Comparison of ENCODE assay signal across 8 cellular contexts in the genomic region with DNA sequence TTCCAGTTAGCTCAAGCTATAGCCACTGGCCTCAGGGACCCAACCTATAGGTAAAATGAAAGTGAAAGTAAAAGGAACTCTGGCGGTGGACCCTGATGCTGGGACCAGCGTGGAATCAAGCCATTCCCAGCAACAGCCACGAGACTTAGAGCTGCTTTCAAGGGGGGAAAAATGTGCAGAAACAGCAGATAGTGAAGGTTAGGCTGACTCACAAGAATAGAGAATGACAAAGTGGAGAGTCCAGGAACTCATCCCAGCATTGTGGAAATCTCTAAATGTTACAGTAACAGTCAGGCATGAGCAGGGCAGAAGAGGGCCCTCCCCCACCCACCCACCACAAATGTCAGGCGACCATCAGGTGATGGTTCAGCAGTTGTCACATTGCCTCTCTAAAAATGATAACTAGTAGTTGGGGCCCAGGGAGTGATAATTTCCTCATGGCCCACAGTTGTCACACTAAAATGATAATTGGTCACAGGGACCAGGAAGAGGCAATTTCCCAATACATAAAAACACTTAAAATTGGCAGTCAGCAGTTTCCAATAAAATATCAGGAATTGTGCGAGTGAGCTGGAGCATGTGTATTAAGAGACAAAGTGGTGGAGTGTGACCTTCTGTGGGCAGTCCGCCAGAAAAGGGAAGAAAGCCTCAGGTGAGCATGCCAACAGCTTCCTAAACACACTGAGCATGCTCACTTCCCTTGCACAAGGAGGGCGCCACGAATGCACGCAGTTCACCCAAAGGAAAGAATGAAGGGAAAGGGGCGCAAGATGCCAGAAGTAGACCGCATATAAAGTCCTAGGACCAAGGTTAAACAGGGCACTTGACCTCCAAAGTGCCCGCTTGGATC.
DNase-seq lines count a peak whose midpoint lies in the region; FAIRE-seq and TF ChIP-seq lines count a peak whose summit lies in the region.

No MANE protein-coding gene starts in this region.

- H2BK15ac ChIP-seq in H1 (ENCODE audit: low read length) = no peak overlapping the region

- no peak overlapping the region; the same call in 1 of the 2 replicates for H4K8ac ChIP-seq in H1 (ENCODE audit: extremely low read depth, insufficient read depth, low read length)

- no peaks in the 10 kb centered on the region for H3K79me2 ChIP-seq in H1 (ENCODE audit: control insufficient read depth in 1 of 2, insufficient read depth in 2 of 2, low read length in 2 of 2)

- no peak for TF ChIP-seq RAD21 in H1 (IDR thresholded peaks at IDR 0.05 in 1 of 2, conservative IDR thresholded peaks at IDR 0.05 in 1 of 2; ENCODE audit: low read depth in 2 of 2, low read length in 2 of 2)

- no peak overlapping the region for H3K14ac ChIP-seq in H1 (ENCODE audit: insufficient read length)

- DNase-seq in AG10803 (ENCODE audit: low read depth) (peak; percentile 11), H4 (ENCODE audit: low spot score) (peak; percentile 61), RKO (ENCODE audit: low spot score) (peak; percentile 53), H1 (ENCODE audit: low read depth in 1 of 2, low spot score in 2 of 2) (no peak), small intestine (peak; percentile 67), posterior cingulate gyrus (no peak), endothelial cell (ENCODE audit: low spot score) (no peak)
- no peak for DNase-seq in activated CD8-positive, alpha-beta memory T cell treated with anti-CD3 and anti-CD28 coated beads, Interleukin-2, amount 50 U/mL, for 48 hours

- H3K36me3 Mint-ChIP-seq in endothelial cell (ENCODE audit: low read depth, unreplicated experiment) = no peaks in the 10 kb centered on the region

- H3K9me3 ChIP-seq in H1 (ENCODE audit: insufficient read depth in 2 of 2, low read depth in 1 of 2, low read length in 1 of 2) (no peaks in the 10 kb centered on the region), small intestine (ENCODE audit: control insufficient read depth, low read depth) (no peaks in the 10 kb centered on the region)

- H3K4me3 Mint-ChIP-seq in endothelial cell (ENCODE audit: unreplicated experiment) = no peak overlapping the region

- no peak overlapping the region for H3K4me2 ChIP-seq in H1 (ENCODE audit: insufficient read depth in 1 of 2, low read depth in 2 of 2, low read length in 2 of 2)

- H3K23me2 ChIP-seq in H1 (ENCODE audit: low read depth, low read length) = no peaks in the 10 kb centered on the region

- H3K4me3 ChIP-seq in AG10803 (ENCODE audit: low read length) (peak overlapping the region; percentile 21), H1 (ENCODE audit: extremely low read depth in 1 of 4, insufficient read depth in 2 of 4, low read depth in 3 of 4, low read length in 4 of 4) (no peak overlapping the region), small intestine (ENCODE audit: low read depth in 1 of 2, low read length in 2 of 2) (peak overlapping the region in 1 of 2 donors; percentile 18)

- H2AK5ac ChIP-seq in H1 (ENCODE audit: low read depth, low read length) = no peak overlapping the region

- H3K79me1 ChIP-seq in H1 (ENCODE audit: low read depth, low read length) = no peaks in the 10 kb centered on the region

- no peak overlapping the region for H3K18ac ChIP-seq in H1 (ENCODE audit: extremely low read depth, low read length)

- H3K27me3 Mint-ChIP-seq in endothelial cell (ENCODE audit: unreplicated experiment) = no peaks in the 10 kb centered on the region

- FAIRE-seq in H1 (lab: Jason Lieb, UNC) = no peak
- no peak for FAIRE-seq in small intestine (lab: Jason Lieb, UNC)

- H4K20me1 ChIP-seq in H1 (replicated peaks in 1 of 2; ENCODE audit: control insufficient read depth in 1 of 2, insufficient read depth in 2 of 2, low read length in 2 of 2) = no peaks in the 10 kb centered on the region

- H2BK120ac ChIP-seq in H1 (replicated peaks; ENCODE audit: low read depth, low read length) = no peak overlapping the region

- no peaks in the 10 kb centered on the region for H3K9me3 Mint-ChIP-seq in endothelial cell (ENCODE audit: unreplicated experiment)

- TF ChIP-seq EP300 in H1 (IDR thresholded peaks at IDR 0.05; ENCODE audit: borderline replicate concordance in 1 of 2, low read depth in 2 of 2, low read length in 2 of 2) = no peak

- peak overlapping the region; percentile 74 for H2AFZ ChIP-seq in H1 (ENCODE audit: low read length)

- intact Hi-C loops in posterior cingulate gyrus (cut with DNase I) = no loop called here

- H3K4me1 ChIP-seq in H1 (replicated peaks in 1 of 4; ENCODE audit: control insufficient read depth in 3 of 4, insufficient read depth in 4 of 4, low read length in 3 of 4) (no peaks in the 10 kb centered on the region), small intestine (ENCODE audit: control insufficient read depth in 2 of 2, insufficient read depth in 1 of 2, low read depth in 1 of 2, low read length in 1 of 2) (peaks cover 0 to 6% of the 10 kb centered on the region in 2 donors)

- no peak overlapping the region for H2BK20ac ChIP-seq in H1 (ENCODE audit: low read length)

- TF ChIP-seq CTCF in AG10803 (conservative IDR thresholded peaks at IDR 0.05; ENCODE audit: low read length) (no peak), H1 (IDR thresholded peaks at IDR 0.05; ENCODE audit: control extremely low read depth in 1 of 3, insufficient read depth in 1 of 3, low read depth in 1 of 3, low read length in 3 of 3) (no peak), endothelial cell (IDR thresholded peaks at IDR 0.05; ENCODE audit: unreplicated experiment) (no peak)

- POLR2A ChIA-PET in H1 (lab: Charles Lee; ENCODE audit: partially characterized antibody) = no interaction called here

- H3K27ac Mint-ChIP-seq in endothelial cell (ENCODE audit: unreplicated experiment) = no peak overlapping the region

- CTCF ChIA-PET in H1 (lab: Charles Lee; ENCODE audit: partially characterized antibody) = interaction anchor here (0.5 to 1.2 kb wide), 2 partner anchors 222 to 358 kb away, joined by 3 read pairs; no protein-coding TSS in a partner anchor

- no peak overlapping the region for H3K9ac ChIP-seq in H1 (replicated peaks in 1 of 4; ENCODE audit: extremely low read depth in 1 of 4, low read depth in 3 of 4, low read length in 3 of 4)

- H3K4me1 Mint-ChIP-seq in endothelial cell (ENCODE audit: unreplicated experiment) = no peaks in the 10 kb centered on the region

- H3K4ac ChIP-seq in H1 (replicated peaks; ENCODE audit: insufficient read length, low read depth, low read length) = no peak overlapping the region

- H3K23ac ChIP-seq in H1 (ENCODE audit: insufficient read length) = no peak overlapping the region

- no peak overlapping the region for H4K5ac ChIP-seq in H1 (ENCODE audit: insufficient read length, low read depth, low read length)

- H4K91ac ChIP-seq in H1 (replicated peaks; ENCODE audit: insufficient read length, low read length) = no peak overlapping the region

- WGBS in H1 (ENCODE audit: extremely low coverage in 1 of 2, insufficient coverage in 1 of 2, insufficient read length in 1 of 2, insufficient replicate concordance in 2 of 2, low coverage in 1 of 2, low lambda C conversion rate in 2 of 2, missing lambda C conversion rate in 1 of 2), 2 experiments = 88% methylated on average over 12 of the region's 12 CpGs; no CpG with 5 or more reads in 1 of the 2 experiments
- 70 to 75% (median 72%) methylated on average over 12 of the region's 12 CpGs for WGBS in small intestine, 3 donors

- no peak overlapping the region for H2BK5ac ChIP-seq in H1 (ENCODE audit: low read depth, low read length)

- H3K36me3 ChIP-seq in H1 (ENCODE audit: control insufficient read depth in 2 of 4, insufficient read depth in 4 of 4, low read length in 3 of 4) (no peaks in the 10 kb centered on the region), small intestine (ENCODE audit: control insufficient read depth in 2 of 2, insufficient read depth in 2 of 2, low read length in 2 of 2) (no peaks in the 10 kb centered on the region)

- no peak overlapping the region for H3K27ac ChIP-seq in H1 (ENCODE audit: low read depth, low read length)
- H3K27ac ChIP-seq in small intestine (ENCODE audit: low read depth in 1 of 2, low read length in 1 of 2) = no peak overlapping the region

- no peaks in the 10 kb centered on the region for H3K27me3 ChIP-seq in H1 (replicated peaks in 1 of 4; ENCODE audit: control insufficient read depth in 3 of 4, extremely low read depth in 1 of 4, insufficient read depth in 3 of 4, low read length in 3 of 4)
- no peaks in the 10 kb centered on the region for H3K27me3 ChIP-seq in small intestine (ENCODE audit: control insufficient read depth in 2 of 2, insufficient read depth in 2 of 2, low read length in 2 of 2)

- H2BK12ac ChIP-seq in H1 (ENCODE audit: low read depth, low read length) = no peak overlapping the region

- no peak for TF ChIP-seq POLR2A in H1 (IDR thresholded peaks at IDR 0.05; ENCODE audit: control extremely low read depth in 1 of 2, low read depth in 2 of 2, low read length in 2 of 2)

- no peak overlapping the region for H3K56ac ChIP-seq in H1 (replicated peaks; ENCODE audit: insufficient read length, low read depth, low read length)

TF ChIP-seq in H1, 55 proteins besides CTCF, POLR2A, EP300 and RAD21:
- TF ChIP-seq, protein P1, sequence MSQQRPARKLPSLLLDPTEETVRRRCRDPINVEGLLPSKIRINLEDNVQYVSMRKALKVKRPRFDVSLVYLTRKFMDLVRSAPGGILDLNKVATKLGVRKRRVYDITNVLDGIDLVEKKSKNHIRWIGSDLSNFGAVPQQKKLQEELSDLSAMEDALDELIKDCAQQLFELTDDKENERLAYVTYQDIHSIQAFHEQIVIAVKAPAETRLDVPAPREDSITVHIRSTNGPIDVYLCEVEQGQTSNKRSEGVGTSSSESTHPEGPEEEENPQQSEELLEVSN (IDR thresholded peaks at IDR 0.05) = no peak
- TF ChIP-seq CBX5 (IDR thresholded peaks at IDR 0.05; ENCODE audit: low read depth, low read length) (no peak), HDAC2 (IDR thresholded peaks at IDR 0.05; ENCODE audit: borderline replicate concordance in 1 of 2, low read depth in 2 of 2, low read length in 2 of 2) (no peak), RNF2 (IDR thresholded peaks at IDR 0.05; ENCODE audit: borderline replicate concordance, low read depth, low read length, missing control alignments, poor library complexity, severe bottlenecking) (no peak), SIN3A (conservative IDR thresholded peaks at IDR 0.05 in 1 of 2, IDR thresholded peaks at IDR 0.05 in 1 of 2; ENCODE audit: low read depth in 1 of 2, low read length in 2 of 2) (no peak), BRCA1 (IDR thresholded peaks at IDR 0.05; ENCODE audit: low read depth, low read length) (no peak), SAP30 (IDR thresholded peaks at IDR 0.05; ENCODE audit: insufficient read depth, insufficient replicate concordance, low read length) (no peak)

Comparison
In these comparisons a context has a peak if more than half of its experiments do, and no peak if none do; other contexts are left out.
1. DNase-seq: peak in AG10803 (single experiment), H4 (single experiment), RKO (single experiment) and small intestine (single experiment); none in H1 (0 of 2), posterior cingulate gyrus (0 of 10), endothelial cell (single experiment) and activated CD8-positive, alpha-beta memory T cell treated with anti-CD3 and anti-CD28 coated beads, Interleukin-2, amount 50 U/mL, for 48 hours (single experiment).